8 cellular contexts compared by ENCODE assay signal in the genomic region with DNA sequence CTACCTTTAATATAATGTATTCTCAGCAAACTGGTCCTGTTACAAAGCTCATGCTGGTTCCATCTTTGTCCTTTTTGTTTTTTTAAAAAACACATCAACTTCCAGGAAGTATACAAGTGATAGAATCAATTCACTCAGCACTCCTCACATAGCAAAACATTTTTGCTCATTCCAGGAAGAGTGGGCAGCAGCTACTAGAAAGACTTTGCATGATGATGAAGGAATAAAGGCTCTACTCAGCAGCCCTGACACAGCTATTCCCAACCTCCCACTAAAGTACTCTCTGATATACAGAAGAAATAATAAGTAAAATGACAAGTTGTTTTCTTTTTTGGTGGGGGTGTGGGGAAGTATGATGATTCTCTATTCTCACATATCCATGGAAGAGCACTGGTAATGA.
"Had no signal": no experiment of that assay in that cellular context is flagged by ENCODE, and none has a peak within 500 bp of the region (broad histone marks: within the 10 kb centered on the region; RNA-seq: fewer than 3 reads in every experiment).

No MANE protein-coding gene starts in this region.

- H3K9me3 Mint-ChIP-seq: HFFc6 had no signal

- DNase-seq: GM23248, GOT3, H7, HFFc6, KBM-7 had no signal

- H3K27ac Mint-ChIP-seq: HFFc6, IgD-negative memory B cell had no signal

- FAIRE-seq: HepG2 had no signal

- ATAC-seq: HCT116, HepG2 had no signal

- H3K4me1 Mint-ChIP-seq: IgD-negative memory B cell had no signal

- H3K4me3 Mint-ChIP-seq: HFFc6, IgD-negative memory B cell had no signal

- H3K27me3 Mint-ChIP-seq: IgD-negative memory B cell had no signal
